Comparison of ENCODE assay signal across 8 cellular contexts in genomic region chr1:40774266-40774998, GRCh38. TPM values are rescaled to one million over a fixed set of nuclear protein-coding genes. Genes with fewer than 3 reads are reported as not detected.
A peak's percentile ranks its signal among the peaks of the same experiment; 100 is the strongest.
DNase-seq lines count a peak whose midpoint lies in the region; ATAC-seq and TF ChIP-seq lines count a peak whose summit lies in the region.

No MANE protein-coding gene starts in this region.

- peaks cover 20% of the 10 kb centered on the region for H3K9me3 Mint-ChIP-seq in GM23338
- H3K9me3 Mint-ChIP-seq in activated naive CD8-positive, alpha-beta T cell treated with anti-CD3 and anti-CD28 coated beads, Interleukin-2, amount 10 ng/mL, durations not matched to agents 7 days and 5 days, result peaks cover 2% of the 10 kb centered on the region

- POLR2A ChIA-PET in AG04449 (lab: Yijun Ruan, JAX), result no interaction called here
- POLR2A ChIA-PET in activated naive CD8-positive, alpha-beta T cell treated with anti-CD3 and anti-CD28 coated beads, Interleukin-2, amount 10 ng/mL, durations not matched to agents 7 days and 5 days (lab: Charles Lee), result interaction anchor here (1.2 to 2.5 kb wide), 7 partner anchors 8 to 178 kb away, joined by 3 to 15 read pairs (median 7); partner anchors contain the start of gene CITED4

- ATAC-seq in GM23338, result peak; percentile 87
- peak; percentile 62 for ATAC-seq in activated naive CD8-positive, alpha-beta T cell treated with anti-CD3 and anti-CD28 coated beads, Interleukin-2, amount 10 ng/mL, durations not matched to agents 7 days and 5 days (ENCODE audit: low read depth)
- ATAC-seq in GM18907 (IDR thresholded peaks at IDR 0.05; ENCODE audit: unreplicated experiment), result no peak
- ATAC-seq in HG02852 (IDR thresholded peaks at IDR 0.05; ENCODE audit: unreplicated experiment), result no peak

- H3K9me2 ChIP-seq in GM23338 (ENCODE audit: insufficient read depth), result no peaks in the 10 kb centered on the region
- H3K9me2 ChIP-seq in SU-DHL-6 (replicated peaks; ENCODE audit: insufficient read depth, low read length), result no peaks in the 10 kb centered on the region

- H3K27ac Mint-ChIP-seq in GM23338, result peak overlapping the region; percentile 88
- peak overlapping the region; percentile 18 for H3K27ac Mint-ChIP-seq in activated naive CD8-positive, alpha-beta T cell treated with anti-CD3 and anti-CD28 coated beads, Interleukin-2, amount 10 ng/mL, durations not matched to agents 7 days and 5 days

- no peak overlapping the region; the same call in 2 of the 3 replicates for H3K4me3 Mint-ChIP-seq in GM23338
- no peak overlapping the region for H3K4me3 Mint-ChIP-seq in activated naive CD8-positive, alpha-beta T cell treated with anti-CD3 and anti-CD28 coated beads, Interleukin-2, amount 10 ng/mL, durations not matched to agents 7 days and 5 days

- H3F3A ChIP-seq in GM23338 (replicated peaks; ENCODE audit: low read depth), result peaks cover 13% of the 10 kb centered on the region
- H3F3A ChIP-seq in SU-DHL-6 (ENCODE audit: insufficient read depth), result no peaks in the 10 kb centered on the region; the same call in 1 of the 2 replicates

- DNase-seq in AG04449 (ENCODE audit: low read depth, low spot score) (no peak), GM23338 (ENCODE audit: low spot score) (peak; percentile 83), inferior parietal cortex (ENCODE audit: extremely low spot score) (peak; percentile 46)
- peak; percentile 78 for DNase-seq in activated naive CD8-positive, alpha-beta T cell treated with anti-CD3 and anti-CD28 coated beads, Interleukin-2, amount 10 ng/mL, durations not matched to agents 7 days and 5 days
- peak; percentile 51 to 67 for DNase-seq in stimulated activated CD4-positive, alpha-beta T cell treated with anti-CD3 and anti-CD28 coated beads, Interleukin-2, amount 100 ng/mL, for 48 hours

- H3K79me2 ChIP-seq in GM23338 (replicated peaks; ENCODE audit: insufficient read depth) (no peaks in the 10 kb centered on the region), SU-DHL-6 (ENCODE audit: insufficient read depth, low read length) (no peaks in the 10 kb centered on the region)

- H3K36me3 ChIP-seq in GM23338 (ENCODE audit: insufficient read depth), result peaks cover 6% of the 10 kb centered on the region; the same call in 1 of the 2 replicates
- peaks cover 10% of the 10 kb centered on the region for H3K36me3 ChIP-seq in SU-DHL-6 (ENCODE audit: low read length)

- H3K4me3 ChIP-seq in AG04449 (ENCODE audit: low read depth, low read length), result no peak overlapping the region
- no peak overlapping the region for H3K4me3 ChIP-seq in GM23338
- no peak overlapping the region for H3K4me3 ChIP-seq in SU-DHL-6 (ENCODE audit: insufficient read depth, low read length, poor library complexity, severe bottlenecking)

- H3K27ac ChIP-seq in GM23338 (ENCODE audit: low read depth) (peak overlapping the region; percentile 79), SU-DHL-6 (ENCODE audit: low read depth, low read length) (no peak overlapping the region)

- no peaks in the 10 kb centered on the region; the same call in 1 of the 2 replicates for H4K20me1 ChIP-seq in GM23338 (replicated peaks; ENCODE audit: insufficient read depth)
- H4K20me1 ChIP-seq in SU-DHL-6 (ENCODE audit: low read depth, low read length), result no peaks in the 10 kb centered on the region

- H3K4me1 ChIP-seq in GM23338 (ENCODE audit: insufficient read depth), result peaks cover 24% of the 10 kb centered on the region

- no peaks in the 10 kb centered on the region; the same call in 1 of the 2 replicates for H3K9me3 ChIP-seq in SU-DHL-6 (ENCODE audit: insufficient read depth, low read length)

- peaks cover 10% of the 10 kb centered on the region for H3K27me3 Mint-ChIP-seq in GM23338 (ENCODE audit: insufficient read depth, low read depth, poor library complexity)
- H3K27me3 Mint-ChIP-seq in activated naive CD8-positive, alpha-beta T cell treated with anti-CD3 and anti-CD28 coated beads, Interleukin-2, amount 10 ng/mL, durations not matched to agents 7 days and 5 days, result no peaks in the 10 kb centered on the region

- H2AFZ ChIP-seq in GM23338 (no peak overlapping the region), SU-DHL-6 (ENCODE audit: low read depth, low read length, severe bottlenecking) (no peak overlapping the region)

- H3K4me1 Mint-ChIP-seq in GM23338, result peaks cover 57% of the 10 kb centered on the region
- H3K4me1 Mint-ChIP-seq in activated naive CD8-positive, alpha-beta T cell treated with anti-CD3 and anti-CD28 coated beads, Interleukin-2, amount 10 ng/mL, durations not matched to agents 7 days and 5 days, result peaks cover 28% of the 10 kb centered on the region

- CTCF ChIA-PET in AG04449 (lab: Yijun Ruan, JAX), result interaction anchor here (0.6 to 8.0 kb wide), 37 partner anchors 8 to 187 kb away, joined by 3 to 95 read pairs (median 4); partner anchors contain the start of gene KCNQ4

- TF ChIP-seq CTCF in AG04449 (IDR thresholded peaks at IDR 0.05; ENCODE audit: insufficient read depth, low read length, missing control alignments) (peak; percentile 75), GM23338 (conservative IDR thresholded peaks at IDR 0.05; ENCODE audit: low read depth in 2 of 2) (peak; percentile 91 to 92), SU-DHL-6 (IDR thresholded peaks at IDR 0.05; ENCODE audit: insufficient read depth, low read length, poor library complexity, severe bottlenecking) (peak; percentile 79)

- H3K27me3 ChIP-seq in GM23338 (ENCODE audit: insufficient read depth) (no peaks in the 10 kb centered on the region), SU-DHL-6 (ENCODE audit: low read length) (no peaks in the 10 kb centered on the region)

- no peak overlapping the region for H3K4me2 ChIP-seq in GM23338
- no peak overlapping the region for H3K4me2 ChIP-seq in SU-DHL-6 (ENCODE audit: low read depth, low read length, poor library complexity, severe bottlenecking)

- H3K9ac ChIP-seq in SU-DHL-6 (ENCODE audit: low read length), result no peak overlapping the region

- peaks cover 61% of the 10 kb centered on the region for H3K36me3 Mint-ChIP-seq in GM23338 (ENCODE audit: low read depth)
- peaks cover 32% of the 10 kb centered on the region for H3K36me3 Mint-ChIP-seq in activated naive CD8-positive, alpha-beta T cell treated with anti-CD3 and anti-CD28 coated beads, Interleukin-2, amount 10 ng/mL, durations not matched to agents 7 days and 5 days

TF ChIP-seq in GM23338, 12 proteins besides CTCF, POLR2A, EP300 and RAD21 (continues in another document):
- no peak for TF ChIP-seq CREB1 (CRISPR knock-in tag; IDR thresholded peaks at IDR 0.05; ENCODE audit: low read depth)

RNA-seq across cellular contexts. Expression of gene KCNQ4, which starts 9.2 kb away (rescaled TPM):
- total RNA-seq in GM23338 (2014; rRNA removed; shearing (Covaris generic)), result 2.9 and 3.0 TPM in 2 replicates
- polyA plus RNA-seq in GM23338 (2016; fragmentation: Nextera tagmentation; extraction: Ambion mirVana), result 1.3 and 2.0 TPM in 2 replicates
- 1 to 10 TPM; 1.2 to 1.5 TPM for total RNA-seq in activated naive CD8-positive, alpha-beta T cell treated with anti-CD3 and anti-CD28 coated beads, Interleukin-2, amount 10 ng/mL, durations not matched to agents 7 days and 5 days

Comparison
In these comparisons a context has a peak if more than half of its experiments do, and no peak if none do; other contexts are left out.
1. ATAC-seq: peak in GM23338 (single experiment) and activated naive CD8-positive, alpha-beta T cell treated with anti-CD3 and anti-CD28 coated beads, Interleukin-2, amount 10 ng/mL, durations not matched to agents 7 days and 5 days (single experiment); none in GM18907 (single experiment) and HG02852 (single experiment).
2. Peak in every context shown above with its lines, with median percentiles within 50 percentile points of each other: CTCF ChIP-seq.